Comparison of ENCODE assay signal across 36 cellular contexts in the genomic region with DNA sequence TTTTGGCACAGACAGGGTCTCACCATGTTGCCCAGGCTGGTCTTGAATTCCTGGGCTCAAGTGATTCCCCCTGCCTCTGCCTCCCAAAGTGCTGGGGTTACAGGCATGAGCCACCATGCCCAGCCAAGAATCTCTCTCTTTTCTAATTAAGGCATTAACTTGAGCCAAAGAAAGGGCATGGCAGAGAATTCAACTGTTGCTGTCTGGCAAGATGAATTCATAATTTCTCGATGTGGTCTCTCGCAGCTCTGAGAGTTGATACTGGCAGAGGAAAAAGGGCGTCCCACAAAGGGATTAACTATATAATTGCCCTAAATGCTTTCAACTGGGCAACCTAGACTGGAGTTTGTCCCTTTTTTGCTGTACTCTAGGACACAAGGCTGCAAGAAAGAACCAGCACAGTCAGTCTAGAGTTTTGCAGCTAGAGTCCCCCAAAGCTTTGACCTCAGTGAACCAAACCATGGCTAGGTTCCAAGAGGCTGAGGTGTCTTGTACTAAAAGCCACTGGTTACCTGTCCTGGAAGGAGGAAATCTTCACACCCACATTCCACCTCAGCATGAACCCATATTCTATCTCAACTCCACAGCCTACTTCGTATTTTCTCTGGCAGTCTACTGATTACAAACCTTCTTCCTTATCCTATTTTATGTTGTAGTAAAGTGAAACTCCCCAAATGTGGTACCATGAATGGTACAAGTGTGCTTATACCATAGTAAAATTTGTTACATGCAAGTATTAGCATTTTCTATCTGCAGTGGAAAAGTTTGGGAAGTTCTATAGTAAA. TPM values are rescaled to one million over a fixed set of nuclear protein-coding genes. Genes with fewer than 3 reads are reported as not detected.
A peak's percentile ranks its signal among the peaks of the same experiment; 100 is the strongest.
DNase-seq lines count a peak whose midpoint lies in the region; ATAC-seq and TF ChIP-seq lines count a peak whose summit lies in the region.
"Had no signal": no experiment of that assay in that cellular context is flagged by ENCODE, and none has a peak within 500 bp of the region (broad histone marks: within the 10 kb centered on the region; RNA-seq: fewer than 3 reads in every experiment).

No MANE protein-coding gene starts in this region.

- in situ Hi-C loops in mammary epithelial cell (cut with MboI; ENCODE audit: low sequenced_read_pairs in 2 of 2) = no loop called here

- no peak for TF ChIP-seq CTCF in mammary epithelial cell (conservative IDR thresholded peaks at IDR 0.05 in 1 of 2, IDR thresholded peaks at IDR 0.05 in 1 of 2; ENCODE audit: extremely low read depth in 1 of 2, insufficient read depth in 1 of 2, low read depth in 1 of 2, low read length in 2 of 2)
- no peak for TF ChIP-seq CTCF in MCF 10A (IDR thresholded peaks at IDR 0.05; ENCODE audit: unreplicated experiment)
- TF ChIP-seq CTCF in endodermal cell (conservative IDR thresholded peaks at IDR 0.05) = no peak
- TF ChIP-seq CTCF in neural progenitor cell (IDR thresholded peaks at IDR 0.05) = no peak
- TF ChIP-seq CTCF in thyroid gland (IDR thresholded peaks at IDR 0.05) = no peak

- H3K27ac Mint-ChIP-seq in MCF 10A (ENCODE audit: low read depth, unreplicated experiment) (no peak overlapping the region), endodermal cell (peak overlapping the region; percentile 36), neural progenitor cell (peak overlapping the region; percentile 15)
- H3K27ac Mint-ChIP-seq: activated CD4-positive, alpha-beta memory T cell treated with anti-CD3 and anti-CD28 coated beads for 36 hours; activated naive CD4-positive, alpha-beta T cell treated with anti-CD3 and anti-CD28 coated beads for 36 hours; activated T-helper 1 cell treated with anti-CD3 and anti-CD28 coated beads, Interleukin-12 subunit alpha, Interleukin-12 subunit beta, Interleukin-2, Interleukin-4 antibody, amounts not matched to agents 30 ng/mL and 10 ng/mL and 1 ng/mL, durations not matched to agents 14 hours and 24 hours and 36 hours had no signal

- H4K20me1 ChIP-seq in mammary epithelial cell (ENCODE audit: insufficient read depth, low read length) = no peaks in the 10 kb centered on the region
- no peaks in the 10 kb centered on the region for H4K20me1 ChIP-seq in neural progenitor cell (ENCODE audit: low read depth)

- H3K9me3 ChIP-seq in mammary epithelial cell (replicated peaks; ENCODE audit: insufficient read depth, low read length) (no peaks in the 10 kb centered on the region), endodermal cell (ENCODE audit: control insufficient read depth, low read length) (no peaks in the 10 kb centered on the region), neural progenitor cell (ENCODE audit: low read depth) (no peaks in the 10 kb centered on the region), aorta (ENCODE audit: control insufficient read depth, low read length) (no peaks in the 10 kb centered on the region), thyroid gland (no peaks in the 10 kb centered on the region)
- H3K9me3 ChIP-seq: Caco-2, neutrophil, prostate gland had no signal

- no peak overlapping the region for H2AFZ ChIP-seq in mammary epithelial cell (ENCODE audit: low read depth, low read length)
- no peak overlapping the region for H2AFZ ChIP-seq in neural progenitor cell (replicated peaks)
- H2AFZ ChIP-seq: GM23248 had no signal

- no peaks in the 10 kb centered on the region for H3K27me3 ChIP-seq in mammary epithelial cell (ENCODE audit: insufficient read depth, low read length)
- H3K27me3 ChIP-seq in endodermal cell (ENCODE audit: control insufficient read depth, insufficient read depth, low read length, poor library complexity, severe bottlenecking) = no peaks in the 10 kb centered on the region
- H3K27me3 ChIP-seq in neural progenitor cell = no peaks in the 10 kb centered on the region
- H3K27me3 ChIP-seq in aorta (ENCODE audit: control insufficient read depth in 1 of 2, insufficient read depth in 2 of 2, low read length in 1 of 2) = no peaks in the 10 kb centered on the region
- H3K27me3 ChIP-seq in thyroid gland = no peaks in the 10 kb centered on the region
- H3K27me3 ChIP-seq: dorsolateral prefrontal cortex, neutrophil had no signal

- BruUV-seq in mammary epithelial cell (replicated peaks; lab: Mats Ljungman, UMichigan) (no TSS peak), MCF 10A (replicated peaks; lab: Mats Ljungman, UMichigan) (no TSS peak)

- WGBS in mammary epithelial cell (ENCODE audit: low coverage, missing lambda C conversion rate) = 13% methylated on average over 4 of the region's 4 CpGs
- 89 to 93% methylated on average over 3 to 4 of the region's 4 CpGs for whole genome bisulfite sequencing in endodermal cell (ENCODE audit: insufficient coverage in 1 of 2, insufficient read length in 1 of 2), 2 experiments
- 13 to 18% methylated on average over 4 of the region's 4 CpGs for WGBS in aorta, 2 donors
- 78 to 83% methylated on average over 4 of the region's 4 CpGs for WGBS in thyroid gland, 2 donors

- ATAC-seq in aorta (ENCODE audit: low FRiP score) = peak; percentile 36
- ATAC-seq in HG02759 (IDR thresholded peaks at IDR 0.05; ENCODE audit: unreplicated experiment) = no peak
- ATAC-seq: left lobe of liver, Right ventricle myocardium inferior had no signal

- H3K4me2 ChIP-seq in mammary epithelial cell (ENCODE audit: insufficient read depth, low read depth, low read length) (peak overlapping the region; percentile 34), neural progenitor cell (no peak overlapping the region)

- H3K36me3 ChIP-seq in mammary epithelial cell (ENCODE audit: insufficient read depth, low read length) (no peaks in the 10 kb centered on the region), endodermal cell (ENCODE audit: control insufficient read depth, insufficient read depth, low read length) (no peaks in the 10 kb centered on the region), neural progenitor cell (no peaks in the 10 kb centered on the region), aorta (ENCODE audit: control insufficient read depth in 1 of 2, insufficient read depth in 2 of 2, low read length in 1 of 2) (no peaks in the 10 kb centered on the region), thyroid gland (no peaks in the 10 kb centered on the region)
- H3K36me3 ChIP-seq: neutrophil, prostate gland had no signal

- H3K4me1 Mint-ChIP-seq in MCF 10A (ENCODE audit: insufficient read depth, unreplicated experiment) (peaks cover 11% of the 10 kb centered on the region), endodermal cell (peaks cover 34% of the 10 kb centered on the region), neural progenitor cell (peaks cover 20% of the 10 kb centered on the region)

- no peaks in the 10 kb centered on the region for H3K36me3 Mint-ChIP-seq in MCF 10A (ENCODE audit: insufficient read depth, unreplicated experiment)
- no peaks in the 10 kb centered on the region for H3K36me3 Mint-ChIP-seq in endodermal cell (ENCODE audit: low read depth)
- H3K36me3 Mint-ChIP-seq in neural progenitor cell = no peaks in the 10 kb centered on the region
- H3K36me3 Mint-ChIP-seq: activated CD4-positive, alpha-beta memory T cell treated with anti-CD3 and anti-CD28 coated beads for 36 hours had no signal

- no peak for TF ChIP-seq POLR2A in thyroid gland (IDR thresholded peaks at IDR 0.05)

- dilution Hi-C loops in mammary epithelial cell (cut with HindIII; ENCODE audit: low sequenced_read_pairs) = loop anchor here (5.0 kb wide), 2 partner anchors 38 to 57 kb away; no protein-coding TSS in a partner anchor

- POLR2A ChIA-PET in MCF 10A (lab: Yijun Ruan, JAX) = interaction anchor here (0.6 to 1.1 kb wide), 3 partner anchors 7 to 143 kb away, joined by 3 to 4 read pairs (median 4); no protein-coding TSS in a partner anchor

- no peak overlapping the region for H3K4me3 Mint-ChIP-seq in MCF 10A (ENCODE audit: unreplicated experiment)
- no peak overlapping the region for H3K4me3 Mint-ChIP-seq in endodermal cell
- no peak overlapping the region for H3K4me3 Mint-ChIP-seq in neural progenitor cell
- H3K4me3 Mint-ChIP-seq: activated CD4-positive, alpha-beta memory T cell treated with anti-CD3 and anti-CD28 coated beads for 36 hours; activated naive CD4-positive, alpha-beta T cell treated with anti-CD3 and anti-CD28 coated beads for 36 hours; activated T-helper 1 cell treated with anti-CD3 and anti-CD28 coated beads, Interleukin-12 subunit alpha, Interleukin-12 subunit beta, Interleukin-2, Interleukin-4 antibody, amounts not matched to agents 30 ng/mL and 10 ng/mL and 1 ng/mL, durations not matched to agents 14 hours and 24 hours and 36 hours had no signal

- H3K4me3 ChIP-seq in mammary epithelial cell (replicated peaks in 1 of 3; ENCODE audit: insufficient read depth in 1 of 3, low read depth in 2 of 3, low read length in 3 of 3) = no peak overlapping the region
- no peak overlapping the region for H3K4me3 ChIP-seq in endodermal cell (ENCODE audit: low read length)
- H3K4me3 ChIP-seq in neural progenitor cell = no peak overlapping the region
- H3K4me3 ChIP-seq in aorta (ENCODE audit: low read length in 2 of 2) = no peak overlapping the region
- H3K4me3 ChIP-seq in thyroid gland (replicated peaks in 1 of 3) = no peak overlapping the region
- H3K4me3 ChIP-seq: dorsolateral prefrontal cortex, GM23248, prostate gland had no signal

- no peaks in the 10 kb centered on the region for H3K27me3 Mint-ChIP-seq in MCF 10A (ENCODE audit: insufficient read depth, unreplicated experiment)
- no peaks in the 10 kb centered on the region for H3K27me3 Mint-ChIP-seq in endodermal cell (ENCODE audit: insufficient read depth)
- no peaks in the 10 kb centered on the region for H3K27me3 Mint-ChIP-seq in neural progenitor cell (ENCODE audit: insufficient read depth, low read depth)
- H3K27me3 Mint-ChIP-seq: activated CD4-positive, alpha-beta memory T cell treated with anti-CD3 and anti-CD28 coated beads for 36 hours had no signal

- peak; percentile 39 for DNase-seq in mammary epithelial cell
- no peak for DNase-seq in MCF 10A (ENCODE audit: unreplicated experiment)
- DNase-seq in endodermal cell = no peak
- no peak for DNase-seq in neural progenitor cell (ENCODE audit: low spot score)
- no peak for DNase-seq in aorta
- no peak for DNase-seq in thyroid gland
- no peak for DNase-seq in stimulated activated CD4-positive, alpha-beta T cell treated with anti-CD3 and anti-CD28 coated beads, Interleukin-4, amount 100 ng/mL, for 24 hours
- DNase-seq: 8988T; activated CD4-positive, alpha-beta memory T cell treated with anti-CD3 and anti-CD28 coated beads for 36 hours; activated CD4-positive, CD25-positive, alpha-beta regulatory T cell treated with anti-CD3 and anti-CD28 coated beads, Interleukin-2, amount 50 U/mL, for 72 hours; activated naive CD4-positive, alpha-beta T cell treated with anti-CD3 and anti-CD28 coated beads for 36 hours; Caco-2; DMS79 treated with DMSO at 0.1 percent for 48 hours; dorsolateral prefrontal cortex; GF-D8; GM23248; NCI-H1417 treated with DMSO at 0.1 percent for 48 hours; NCI-H2029 treated with DMSO at 0.1 percent for 48 hours; NCI-H526 treated with DMSO at 0.1 percent for 48 hours; NK-92 treated with Interleukin-12 subunit alpha and Interleukin-12 subunit beta, amount 100 ng/mL, for 24 hours; stimulated activated CD4-positive, alpha-beta T cell treated with anti-CD3 and anti-CD28 coated beads, Interleukin-12 subunit alpha, Interleukin-12 subunit beta, amount 100 ng/mL, for 4 hours; stimulated activated CD4-positive, alpha-beta T cell treated with anti-CD3 and anti-CD28 coated beads, Interleukin-4, amount 100 ng/mL, for 1 hour; T-helper 2 cell had no signal

- H3K4me1 ChIP-seq in mammary epithelial cell (ENCODE audit: insufficient read depth, low read length) (peaks cover 15% of the 10 kb centered on the region), endodermal cell (ENCODE audit: control insufficient read depth, insufficient read depth, low read length) (no peaks in the 10 kb centered on the region), neural progenitor cell (peaks cover 22% of the 10 kb centered on the region), aorta (ENCODE audit: control insufficient read depth in 1 of 2, insufficient read depth in 2 of 2, low read length in 2 of 2) (peaks cover 2 to 5% of the 10 kb centered on the region in 2 donors), thyroid gland (no peaks in the 10 kb centered on the region)
- H3K4me1 ChIP-seq: Caco-2, prostate gland had no signal

- H3K27ac ChIP-seq in mammary epithelial cell (ENCODE audit: insufficient read depth, low read depth, low read length) (no peak overlapping the region), endodermal cell (ENCODE audit: low read depth, low read length) (no peak overlapping the region), neural progenitor cell (no peak overlapping the region), aorta (ENCODE audit: low read depth in 1 of 2, low read length in 2 of 2) (no peak overlapping the region), thyroid gland (no peak overlapping the region)
- H3K27ac ChIP-seq: dorsolateral prefrontal cortex, GM23248, neutrophil, prostate gland had no signal

- H3K9me3 Mint-ChIP-seq in MCF 10A (ENCODE audit: unreplicated experiment) (no peaks in the 10 kb centered on the region), endodermal cell (no peaks in the 10 kb centered on the region), neural progenitor cell (no peaks in the 10 kb centered on the region)
- H3K9me3 Mint-ChIP-seq: activated CD4-positive, alpha-beta memory T cell treated with anti-CD3 and anti-CD28 coated beads for 36 hours; activated naive CD4-positive, alpha-beta T cell treated with anti-CD3 and anti-CD28 coated beads for 36 hours; activated T-helper 1 cell treated with anti-CD3 and anti-CD28 coated beads, Interleukin-12 subunit alpha, Interleukin-12 subunit beta, Interleukin-2, Interleukin-4 antibody, amounts not matched to agents 30 ng/mL and 10 ng/mL and 1 ng/mL, durations not matched to agents 14 hours and 24 hours and 36 hours had no signal

- intact Hi-C loops in mammary epithelial cell (cut with micrococcal nuclease) = no loop called here
- intact Hi-C loops in MCF 10A (cut with micrococcal nuclease) = no loop called here
- intact Hi-C loops in aorta (cut with DNase I) = no loop called here
- intact Hi-C loops in thyroid gland (cut with DNase I) = no loop called here

- H3K79me2 ChIP-seq in mammary epithelial cell (ENCODE audit: insufficient read depth, low read length) = no peaks in the 10 kb centered on the region
- H3K79me2 ChIP-seq in neural progenitor cell (ENCODE audit: low read depth) = no peaks in the 10 kb centered on the region

- no peaks in the 10 kb centered on the region for H3F3A ChIP-seq in neural progenitor cell (ENCODE audit: low read depth)

- CTCF ChIA-PET in mammary epithelial cell (lab: Charles Lee; ENCODE audit: low non-redundant PET) (interaction anchor here (0.7 kb wide), 1 partner anchor 205 kb away, joined by 9 read pairs; no protein-coding TSS in a partner anchor), MCF 10A (lab: Yijun Ruan, JAX) (interaction anchor here (0.6 to 1.2 kb wide), 3 partner anchors 26 to 278 kb away, joined by 3 to 5 read pairs (median 3); no protein-coding TSS in a partner anchor)

- H3K9ac ChIP-seq in mammary epithelial cell (ENCODE audit: insufficient read depth, low read length) (no peak overlapping the region), endodermal cell (ENCODE audit: extremely low read depth, low read length, poor library complexity, severe bottlenecking) (no peak overlapping the region), neural progenitor cell (no peak overlapping the region)
- H3K9ac ChIP-seq: GM23248 had no signal

RNA-seq across cellular contexts. Expression of gene OPTC, which starts 51.3 kb away (rescaled TPM):
- total RNA-seq in mammary epithelial cell (not detected), MCF 10A (2022) (not detected in 2 replicates), endodermal cell (under 1 TPM; 0.26 to 0.42 TPM), neural progenitor cell (ENCODE audit: low replicate concordance) (0.50 TPM in 1 of 2 replicates, not detected in the other), aorta (not detected), thyroid gland (not detected)
- polyA plus RNA-seq in mammary epithelial cell (not detected), aorta (under 1 TPM in 1 of 2 donors, not detected in 1; 0.56 TPM)
- polyA minus RNA-seq in mammary epithelial cell = not detected
- 0.53 TPM for polyA plus RNA-seq in endodermal cell (2013, experiment 1 of 2)
- polyA plus RNA-seq in endodermal cell (2013, experiment 2 of 2) = 0.54 TPM
- total RNA-seq: activated CD4-positive, alpha-beta memory T cell treated with anti-CD3 and anti-CD28 coated beads for 36 hours; activated naive CD4-positive, alpha-beta T cell treated with anti-CD3 and anti-CD28 coated beads for 36 hours; activated T-helper 1 cell treated with anti-CD3 and anti-CD28 coated beads, Interleukin-12 subunit alpha, Interleukin-12 subunit beta, Interleukin-2, Interleukin-4 antibody, amounts not matched to agents 30 ng/mL and 10 ng/mL and 1 ng/mL, durations not matched to agents 14 hours and 24 hours and 36 hours; Caco-2; chondrocyte; glomerular endothelial cell; GM23248; left lobe of liver; mesenteric fat pad; prostate gland; Right ventricle myocardium inferior; sciatic nerve; subcutaneous adipose tissue; ureter had no signal
- polyA plus RNA-seq: adipose tissue, GM23248 had no signal
